Comparison of ENCODE assay signal across 16 cellular contexts in the genomic region with DNA sequence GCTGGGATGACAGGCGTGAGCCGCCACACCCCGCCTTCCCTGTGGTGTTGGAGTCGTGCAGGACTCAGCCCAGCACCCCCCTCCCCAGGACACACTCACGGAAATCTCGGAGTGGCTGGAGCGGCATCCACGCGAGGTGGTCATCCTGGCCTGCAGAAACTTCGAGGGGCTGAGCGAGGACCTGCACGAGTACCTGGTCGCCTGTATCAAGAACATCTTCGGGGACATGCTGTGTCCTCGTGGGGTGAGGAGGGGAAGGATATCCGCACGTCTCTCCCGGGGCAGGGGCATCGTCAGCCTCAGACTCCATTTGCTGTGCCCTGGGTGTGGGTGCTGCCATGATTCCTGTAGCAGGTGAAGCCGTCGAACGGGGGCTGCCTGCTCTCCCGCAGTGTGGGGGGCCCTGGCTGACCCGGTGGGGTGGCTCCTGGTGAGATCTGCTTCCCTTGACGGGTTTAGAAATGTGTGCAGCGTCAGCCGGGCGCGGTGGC. TPM values are rescaled to one million over a fixed set of nuclear protein-coding genes. Genes with fewer than 3 reads are reported as not detected.
DNase-seq lines count a peak whose midpoint lies in the region; ATAC-seq and TF ChIP-seq lines count a peak whose summit lies in the region.
"Had no signal": no experiment of that assay in that cellular context is flagged by ENCODE, and none has a peak within 500 bp of the region (broad histone marks: within the 10 kb centered on the region; RNA-seq: fewer than 3 reads in every experiment).

No MANE protein-coding gene starts in this region.

- H3K27ac ChIP-seq in WERI-Rb-1 (no peak overlapping the region), right lobe of liver (no peak overlapping the region), spleen (no peak overlapping the region)
- H3K27ac ChIP-seq: BLaER1, HL-60 had no signal

- H3K27ac Mint-ChIP-seq in osteocyte (ENCODE audit: unreplicated experiment), result no peak overlapping the region
- H3K27ac Mint-ChIP-seq: CD8-positive, alpha-beta T cell; GM23338 had no signal

- intact Hi-C loops in right lobe of liver (cut with DNase I) (no loop called here), spleen (cut with DNase I; ENCODE audit: low total_unique reads) (no loop called here)

- ATAC-seq in right lobe of liver, result peak in 1 of 4 donors; percentile 18
- no peak for ATAC-seq in GM21423 (IDR thresholded peaks at IDR 0.05; ENCODE audit: unreplicated experiment)
- ATAC-seq: CD8-positive, alpha-beta T cell; GM23338 had no signal

- H3K9me3 ChIP-seq in WERI-Rb-1 (ENCODE audit: severe bottlenecking) (peaks cover 4% of the 10 kb centered on the region), right lobe of liver (no peaks in the 10 kb centered on the region), spleen (peaks cover 0 to 9% (median 0%) of the 10 kb centered on the region in 8 donors)

- H3K36me3 ChIP-seq in WERI-Rb-1, result peaks cover 83% of the 10 kb centered on the region
- peaks cover 0 to 45% (median 10%) of the 10 kb centered on the region in 4 donors for H3K36me3 ChIP-seq in right lobe of liver
- H3K36me3 ChIP-seq in spleen, result peaks cover 5 to 93% (median 80%) of the 10 kb centered on the region in 6 donors

- H3K4me3 Mint-ChIP-seq in osteocyte (ENCODE audit: unreplicated experiment), result no peak overlapping the region
- H3K4me3 Mint-ChIP-seq: CD8-positive, alpha-beta T cell; GM23338 had no signal

- 100% methylated on average over 6 of the region's 29 CpGs for WGBS in right lobe of liver (ENCODE audit: insufficient coverage, low coverage, low lambda C conversion rate, missing lambda C conversion rate)
- 96 to 99% (median 98%) methylated on average over 24 to 29 of the region's 29 CpGs for WGBS in spleen, 5 donors

- no peak overlapping the region for H3K4me3 ChIP-seq in WERI-Rb-1 (ENCODE audit: low read depth, low read length)
- H3K4me3 ChIP-seq in right lobe of liver, result no peak overlapping the region
- H3K4me3 ChIP-seq in spleen, result no peak overlapping the region
- H3K4me3 ChIP-seq: BLaER1, GM23338 had no signal

- no peak for TF ChIP-seq POLR2A in right lobe of liver (IDR thresholded peaks at IDR 0.05)
- no peak for TF ChIP-seq POLR2A in spleen (IDR thresholded peaks at IDR 0.05)

- H3K36me3 Mint-ChIP-seq in osteocyte (ENCODE audit: unreplicated experiment), result peaks cover 17% of the 10 kb centered on the region

- H3K9me3 Mint-ChIP-seq in osteocyte (ENCODE audit: unreplicated experiment), result no peaks in the 10 kb centered on the region
- H3K9me3 Mint-ChIP-seq: CD8-positive, alpha-beta T cell had no signal

- H3K27me3 Mint-ChIP-seq in osteocyte (ENCODE audit: unreplicated experiment), result no peaks in the 10 kb centered on the region

- H3K4me1 ChIP-seq in right lobe of liver (no peaks in the 10 kb centered on the region), spleen (no peaks in the 10 kb centered on the region)
- H3K4me1 ChIP-seq: BLaER1 had no signal

- no peaks in the 10 kb centered on the region for H3K4me1 Mint-ChIP-seq in osteocyte (ENCODE audit: unreplicated experiment)

- peak; percentile 13 for DNase-seq in activated CD8-positive, alpha-beta memory T cell treated with anti-CD3 and anti-CD28 coated beads, Interleukin-2, amount 50 U/mL, for 4 hours
- no peak for DNase-seq in activated CD8-positive, alpha-beta memory T cell treated with anti-CD3 and anti-CD28 coated beads for 24 hours
- DNase-seq in WERI-Rb-1 (peak; percentile 3), right lobe of liver (peak; percentile 10 to 50 (median 37)), spleen (peak; percentile 65), NOMO-1 treated with DMSO at 0.1 percent for 48 hours (lab: John Stamatoyannopoulos, UW; ENCODE audit: unreplicated experiment) (no peak), osteocyte (ENCODE audit: extremely low spot score, unreplicated experiment) (no peak)
- DNase-seq: DMS79, NCI-H1105 treated with DMSO at 0.1 percent for 48 hours, NCI-H187, NCI-H526 treated with DMSO at 0.1 percent for 48 hours had no signal

- H3K27me3 ChIP-seq in WERI-Rb-1 (ENCODE audit: insufficient read depth, low read depth, severe bottlenecking) (no peaks in the 10 kb centered on the region), right lobe of liver (no peaks in the 10 kb centered on the region), spleen (replicated peaks in 1 of 7) (no peaks in the 10 kb centered on the region)
- H3K27me3 ChIP-seq: BLaER1 had no signal

- TF ChIP-seq CTCF in WERI-Rb-1 (IDR thresholded peaks at IDR 0.05; ENCODE audit: low read depth, low read length) (no peak), right lobe of liver (IDR thresholded peaks at IDR 0.05) (no peak), spleen (IDR thresholded peaks at IDR 0.05 in 8 of 11, conservative IDR thresholded peaks at IDR 0.05 in 3 of 11) (no peak), osteocyte (IDR thresholded peaks at IDR 0.05) (no peak)

RNA-seq across cellular contexts. Expression of a gene that starts 10.3 kb away (rescaled TPM):
- total RNA-seq in right lobe of liver (10 to 100 TPM in 1 of 6 experiments, 1 to 10 TPM in 5; 3.4 to 11.2 (median 5.1) TPM), spleen (10 to 100 TPM; 13.0 to 35.0 (median 24.3) TPM), osteocyte (10.9 and 12.1 TPM in 2 replicates)
- 10 to 100 TPM in 2 of 3 donors, 1 to 10 TPM in 1; 9.9 to 21.3 (median 11.5) TPM for polyA plus RNA-seq in spleen

RNA-seq across cellular contexts. Expression of a gene that starts 27.1 kb away (rescaled TPM):
- 10 to 100 TPM; 20.9 to 32.8 (median 23.2) TPM for total RNA-seq in right lobe of liver
- total RNA-seq in spleen, result 10 to 100 TPM; 25.4 to 50.4 (median 37.6) TPM
- polyA plus RNA-seq in spleen, result 10 to 100 TPM; 43.8 to 69.4 (median 43.9) TPM
- total RNA-seq in osteocyte, result 47.5 and 49.9 TPM in 2 replicates

Comparison
In these comparisons a context has a peak if more than half of its experiments do, and no peak if none do; other contexts are left out.
1. DNase-seq: peak in activated CD8-positive, alpha-beta memory T cell treated with anti-CD3 and anti-CD28 coated beads, Interleukin-2, amount 50 U/mL, for 4 hours (single experiment), WERI-Rb-1 (single experiment), right lobe of liver (3 of 3) and spleen (single experiment); none in activated CD8-positive, alpha-beta memory T cell treated with anti-CD3 and anti-CD28 coated beads for 24 hours (single experiment), NOMO-1 treated with DMSO at 0.1 percent for 48 hours (single experiment) and osteocyte (single experiment).